Comparison of ENCODE assay signal across 8 cellular contexts in genomic region chr7:139358541-139359365, GRCh38. TPM values are rescaled to one million over a fixed set of nuclear protein-coding genes. Genes with fewer than 3 reads are reported as not detected.
DNase-seq lines count a peak whose midpoint lies in the region; ATAC-seq and TF ChIP-seq lines count a peak whose summit lies in the region.

No MANE protein-coding gene starts in this region.

- POLR2A ChIA-PET in activated CD4-positive, alpha-beta T cell treated with anti-CD3 and anti-CD28 coated beads, Interleukin-2, amount 10 ng/mL, durations not matched to agents 7 days and 5 days (lab: Charles Lee), result no interaction called here
- POLR2A ChIA-PET in naive thymus-derived CD4-positive, alpha-beta T cell (lab: Charles Lee), result interaction anchor here (0.7 to 3.4 kb wide), 13 partner anchors 9 to 606 kb away, joined by 3 to 68 read pairs (median 5); partner anchors contain the start of genes FMC1 and UBN2

- peaks cover 21% of the 10 kb centered on the region for H3K36me3 Mint-ChIP-seq in activated CD4-positive, alpha-beta T cell treated with anti-CD3 and anti-CD28 coated beads, Interleukin-2, amount 10 ng/mL, durations not matched to agents 7 days and 5 days (ENCODE audit: low read depth)
- H3K36me3 Mint-ChIP-seq in naive thymus-derived CD4-positive, alpha-beta T cell, result peaks cover 0 to 16% (median 4%) of the 10 kb centered on the region in 5 donors

- H3K4me3 ChIP-seq in GM23248 (peak overlapping the region; percentile 98), NB4 (ENCODE audit: low read depth, low read length) (peak overlapping the region; percentile 83), epithelial cell of esophagus (ENCODE audit: low read length) (peak overlapping the region; percentile 56), thyroid gland (replicated peaks in 1 of 3) (peak overlapping the region; percentile 42 to 87 (median 46))
- H3K4me3 ChIP-seq in naive thymus-derived CD4-positive, alpha-beta T cell (ENCODE audit: low read length), result peak overlapping the region; percentile 80

- H4K20me1 ChIP-seq in GM23248 (ENCODE audit: insufficient read depth), result peaks cover 7% of the 10 kb centered on the region; the same call in 1 of the 2 replicates

- TF ChIP-seq POLR2A in NB4 (IDR thresholded peaks at IDR 0.05; ENCODE audit: extremely low read depth, insufficient read length) (no peak), thyroid gland (IDR thresholded peaks at IDR 0.05) (no peak)

- H3K4me2 ChIP-seq in GM23248 (ENCODE audit: unreplicated experiment), result peak overlapping the region; percentile 84

- WGBS in GM23248 (ENCODE audit: low coverage in 1 of 2, low lambda C conversion rate in 2 of 2, missing lambda C conversion rate in 2 of 2), 2 experiments, result 6 to 7% methylated on average over 39 of the region's 39 CpGs
- WGBS in thyroid gland, 2 donors, result 6 to 12% methylated on average over 20 to 38 of the region's 39 CpGs

- H3K9ac ChIP-seq in GM23248, result peak overlapping the region; percentile 98

- H3K4me1 Mint-ChIP-seq in activated CD4-positive, alpha-beta T cell treated with anti-CD3 and anti-CD28 coated beads, Interleukin-2, amount 10 ng/mL, durations not matched to agents 7 days and 5 days, result peaks cover 41% of the 10 kb centered on the region
- H3K4me1 Mint-ChIP-seq in naive thymus-derived CD4-positive, alpha-beta T cell, result peaks cover 21 to 54% (median 37%) of the 10 kb centered on the region in 7 donors

- peaks cover 25% of the 10 kb centered on the region for H3K4me1 ChIP-seq in GM23248 (ENCODE audit: insufficient read depth)
- peaks cover 10 to 25% of the 10 kb centered on the region in 2 donors for H3K4me1 ChIP-seq in naive thymus-derived CD4-positive, alpha-beta T cell (ENCODE audit: control insufficient read depth in 2 of 2, insufficient read depth in 2 of 2, low read length in 2 of 2)
- H3K4me1 ChIP-seq in thyroid gland, result peaks cover 19 to 23% of the 10 kb centered on the region in 2 donors

- H3K9me2 ChIP-seq in GM23248 (ENCODE audit: insufficient read depth), result no peaks in the 10 kb centered on the region

- TF ChIP-seq CTCF in NB4 (IDR thresholded peaks at IDR 0.05; ENCODE audit: low read depth, low read length) (no peak), epithelial cell of esophagus (IDR thresholded peaks at IDR 0.05; ENCODE audit: insufficient read depth, low read depth, low read length, missing control alignments) (no peak), thyroid gland (IDR thresholded peaks at IDR 0.05) (no peak)

- H3K27me3 ChIP-seq in GM23248 (replicated peaks; ENCODE audit: insufficient read depth) (no peaks in the 10 kb centered on the region), thyroid gland (no peaks in the 10 kb centered on the region)
- H3K27me3 ChIP-seq in naive thymus-derived CD4-positive, alpha-beta T cell (ENCODE audit: control insufficient read depth in 2 of 2, insufficient read depth in 2 of 2, low read length in 2 of 2), result no peaks in the 10 kb centered on the region

- DNase-seq in G401 (ENCODE audit: low spot score) (peak; percentile 20), GM23248 (peak; percentile 51), NB4 (ENCODE audit: low read depth) (peak; percentile 72), epithelial cell of esophagus (ENCODE audit: low read depth) (peak; percentile 24), thyroid gland (no peak), KG1 (lab: John Stamatoyannopoulos, UW) (no peak)
- DNase-seq in activated CD4-positive, alpha-beta T cell treated with anti-CD3 and anti-CD28 coated beads, Interleukin-2, amount 10 ng/mL, durations not matched to agents 7 days and 5 days, result peak; percentile 46
- peak; percentile 13 to 41 (median 25) for DNase-seq in naive thymus-derived CD4-positive, alpha-beta T cell

- H2AFZ ChIP-seq in GM23248, result peak overlapping the region; percentile 84

- peak; percentile 4 for ATAC-seq in naive thymus-derived CD4-positive, alpha-beta T cell

- H3K27ac ChIP-seq in GM23248, result peak overlapping the region; percentile 98
- peak overlapping the region; percentile 97 for H3K27ac ChIP-seq in naive thymus-derived CD4-positive, alpha-beta T cell (ENCODE audit: low read depth, low read length)
- peak overlapping the region; percentile 98 to 100 (median 99) for H3K27ac ChIP-seq in thyroid gland

- no peaks in the 10 kb centered on the region for H3K9me3 ChIP-seq in GM23248 (ENCODE audit: low read depth)
- no peaks in the 10 kb centered on the region for H3K9me3 ChIP-seq in naive thymus-derived CD4-positive, alpha-beta T cell (ENCODE audit: control insufficient read depth in 2 of 3, low read length in 3 of 3)
- no peaks in the 10 kb centered on the region for H3K9me3 ChIP-seq in thyroid gland

- no peaks in the 10 kb centered on the region for H3K9me3 Mint-ChIP-seq in activated CD4-positive, alpha-beta T cell treated with anti-CD3 and anti-CD28 coated beads, Interleukin-2, amount 10 ng/mL, durations not matched to agents 7 days and 5 days
- H3K9me3 Mint-ChIP-seq in naive thymus-derived CD4-positive, alpha-beta T cell, result peaks cover 0 to 4% (median 0%) of the 10 kb centered on the region in 11 donors

- peaks cover 54% of the 10 kb centered on the region for H3K79me2 ChIP-seq in GM23248 (ENCODE audit: insufficient read depth)

- H3K4me3 Mint-ChIP-seq in activated CD4-positive, alpha-beta T cell treated with anti-CD3 and anti-CD28 coated beads, Interleukin-2, amount 10 ng/mL, durations not matched to agents 7 days and 5 days, result peak overlapping the region; percentile 99
- peak overlapping the region; percentile 93 to 100 (median 99) for H3K4me3 Mint-ChIP-seq in naive thymus-derived CD4-positive, alpha-beta T cell

- intact Hi-C loops in naive thymus-derived CD4-positive, alpha-beta T cell (cut with micrococcal nuclease), result loop anchor here (1.0 to 5.0 kb wide), 10 partner anchors 18 to 898 kb away; partner anchors contain the start of genes TRIM24 (in 2 of the 2), UBN2 (in 2 of the 2), PARP12 (in 1 of the 2) and ZC3HAV1 (in 1 of the 2)
- intact Hi-C loops in thyroid gland (cut with DNase I), result no loop called here

- no peaks in the 10 kb centered on the region for H3K36me3 ChIP-seq in GM23248 (ENCODE audit: low read depth)
- peaks cover 0 to 6% (median 0%) of the 10 kb centered on the region in 3 experiments for H3K36me3 ChIP-seq in naive thymus-derived CD4-positive, alpha-beta T cell (ENCODE audit: control insufficient read depth in 2 of 3, insufficient read depth in 3 of 3, low read length in 3 of 3)
- H3K36me3 ChIP-seq in thyroid gland, result no peaks in the 10 kb centered on the region

- H3K27me3 Mint-ChIP-seq in activated CD4-positive, alpha-beta T cell treated with anti-CD3 and anti-CD28 coated beads, Interleukin-2, amount 10 ng/mL, durations not matched to agents 7 days and 5 days, result no peaks in the 10 kb centered on the region
- no peaks in the 10 kb centered on the region for H3K27me3 Mint-ChIP-seq in naive thymus-derived CD4-positive, alpha-beta T cell

- H3K27ac Mint-ChIP-seq in activated CD4-positive, alpha-beta T cell treated with anti-CD3 and anti-CD28 coated beads, Interleukin-2, amount 10 ng/mL, durations not matched to agents 7 days and 5 days, result peak overlapping the region; percentile 100
- H3K27ac Mint-ChIP-seq in naive thymus-derived CD4-positive, alpha-beta T cell, result peak overlapping the region; percentile 95 to 100 (median 98)

- H3F3A ChIP-seq in GM23248 (ENCODE audit: insufficient read depth), result peaks cover 24% of the 10 kb centered on the region

- in situ Hi-C loops in G401 (cut with HindIII; ENCODE audit: low sequenced_read_pairs), result no loop called here
- in situ Hi-C loops in GM23248 (cut with MboI), result no loop called here

- CTCF ChIA-PET in activated CD4-positive, alpha-beta T cell treated with anti-CD3 and anti-CD28 coated beads, Interleukin-2, amount 10 ng/mL, durations not matched to agents 7 days and 5 days (lab: Charles Lee), result interaction anchor here (1.7 kb wide), 1 partner anchor 15 kb away, joined by 5 read pairs; no protein-coding TSS in a partner anchor
- CTCF ChIA-PET in naive thymus-derived CD4-positive, alpha-beta T cell (lab: Charles Lee), result no interaction called here

RNA-seq across cellular contexts. Expression of gene LUC7L2, which starts 0.9 kb away (rescaled TPM):
- 53.2 and 71.8 TPM in 2 replicates for total RNA-seq in G401 (2014; rRNA removed; shearing (Covaris generic))
- total RNA-seq in GM23248 (2014; rRNA removed; shearing (Covaris generic)), result 35.3 and 39.7 TPM in 2 replicates
- polyA plus RNA-seq in GM23248 (2016; fragmentation: Nextera tagmentation; extraction: Ambion mirVana), result 44.3 and 47.3 TPM in 2 replicates
- 100 to 1,000 TPM; 121 to 130 TPM for total RNA-seq in activated CD4-positive, alpha-beta T cell treated with anti-CD3 and anti-CD28 coated beads, Interleukin-2, amount 10 ng/mL, durations not matched to agents 7 days and 5 days
- 100 to 1,000 TPM; 116 to 183 (median 150) TPM for total RNA-seq in naive thymus-derived CD4-positive, alpha-beta T cell
- polyA plus RNA-seq in naive thymus-derived CD4-positive, alpha-beta T cell, result 10 to 100 TPM; 59.6 to 90.6 TPM
- 100 to 1,000 TPM; 125 to 179 (median 145) TPM for total RNA-seq in thyroid gland

RNA-seq across cellular contexts. Expression of gene FMC1, which starts 17.6 kb away (rescaled TPM):
- total RNA-seq in G401 (2014; rRNA removed; shearing (Covaris generic)), result 12.3 and 15.1 TPM in 2 replicates
- total RNA-seq in GM23248 (2014; rRNA removed; shearing (Covaris generic)), result 6.8 and 9.5 TPM in 2 replicates
- 30.4 and 35.1 TPM in 2 replicates for polyA plus RNA-seq in GM23248 (2016; fragmentation: Nextera tagmentation; extraction: Ambion mirVana)
- 1 to 10 TPM; 4.0 to 7.8 TPM for total RNA-seq in activated CD4-positive, alpha-beta T cell treated with anti-CD3 and anti-CD28 coated beads, Interleukin-2, amount 10 ng/mL, durations not matched to agents 7 days and 5 days
- 1 to 10 TPM; 2.0 to 7.9 (median 5.1) TPM for total RNA-seq in naive thymus-derived CD4-positive, alpha-beta T cell
- polyA plus RNA-seq in naive thymus-derived CD4-positive, alpha-beta T cell, result 10 to 100 TPM; 27.7 to 52.2 TPM
- 10 to 100 TPM; 11.9 to 26.4 (median 23.0) TPM for total RNA-seq in thyroid gland

Comparison
In these comparisons a context has a peak if more than half of its experiments do, and no peak if none do; other contexts are left out.
1. DNase-seq: peak in G401 (single experiment), GM23248 (single experiment), NB4 (single experiment), activated CD4-positive, alpha-beta T cell treated with anti-CD3 and anti-CD28 coated beads, Interleukin-2, amount 10 ng/mL, durations not matched to agents 7 days and 5 days (single experiment), epithelial cell of esophagus (single experiment) and naive thymus-derived CD4-positive, alpha-beta T cell (9 of 9); none in thyroid gland (0 of 2) and KG1 (single experiment).
2. H3K4me3 ChIP-seq: peak in every context shown above with its lines; median percentile 98 in GM23248; 83 in NB4; 80 in naive thymus-derived CD4-positive, alpha-beta T cell; 56 in epithelial cell of esophagus; 46 in thyroid gland.
3. Peak in every context shown above with its lines, with median percentiles within 50 percentile points of each other: H3K27ac ChIP-seq.